Comparison of ENCODE assay signal across 1 cellular context in genomic region chr1:151189638-151190445, GRCh38.
TF ChIP-seq lines count a peak whose summit lies in the region.

Gene VPS72 (minus strand): TSS chr1:151190197. CDS start chr1:151190121, 76 bp downstream.

TF ChIP-seq in HEK293, 187 proteins besides CTCF, POLR2A, EP300 and RAD21 (continued from another document and continues in another):
- TF ChIP-seq ZSCAN18 (tag by site-specific recombination; IDR thresholded peaks at IDR 0.05), result no peak
- 0 out of 2 replicates have a peak, but pooled peaks have one; percentile 48 for TF ChIP-seq ZFP69B (tag by site-specific recombination; IDR thresholded peaks at IDR 0.05)
- TF ChIP-seq ZNF645 (tag by site-specific recombination; IDR thresholded peaks at IDR 0.05), result no peak
- TF ChIP-seq HOXA7 (CRISPR knock-in tag; IDR thresholded peaks at IDR 0.05; ENCODE audit: borderline replicate concordance), result no peak
- peak; percentile 49 for TF ChIP-seq WT1 (tag by site-specific recombination; IDR thresholded peaks at IDR 0.05)
- no peak for TF ChIP-seq MZF1 (tag by site-specific recombination; IDR thresholded peaks at IDR 0.05; ENCODE audit: borderline replicate concordance)
- no peak for TF ChIP-seq TSHZ1 (tag by site-specific recombination; IDR thresholded peaks at IDR 0.05; ENCODE audit: borderline replicate concordance)
- TF ChIP-seq ZNF626 (tag by site-specific recombination; IDR thresholded peaks at IDR 0.05), result no peak
- no peak for TF ChIP-seq ZNF202 (tag by site-specific recombination; IDR thresholded peaks at IDR 0.05; ENCODE audit: borderline replicate concordance)
- no peak for TF ChIP-seq ZNF37A (tag by site-specific recombination; IDR thresholded peaks at IDR 0.05)
- peak; percentile 84 for TF ChIP-seq SP3 (tag by site-specific recombination; IDR thresholded peaks at IDR 0.05)
- TF ChIP-seq OSR2 (tag by site-specific recombination; IDR thresholded peaks at IDR 0.05), result no peak
- TF ChIP-seq ZNF76 (tag by site-specific recombination; IDR thresholded peaks at IDR 0.05; ENCODE audit: borderline replicate concordance, low read depth), result peak; percentile 89
- TF ChIP-seq ZNF184 (tag by site-specific recombination; IDR thresholded peaks at IDR 0.05), result 0 out of 2 replicates have a peak, but pooled peaks have one; percentile 59
- TF ChIP-seq ZBTB26 (tag by site-specific recombination; optimal IDR thresholded peaks at IDR 0.05), result peak; percentile 41
- TF ChIP-seq ZNF830 (tag by site-specific recombination; IDR thresholded peaks at IDR 0.05; ENCODE audit: low read depth), result no peak
- TF ChIP-seq ZNF701 (tag by site-specific recombination; IDR thresholded peaks at IDR 0.05), result no peak
- no peak for TF ChIP-seq ZNF548 (tag by site-specific recombination; IDR thresholded peaks at IDR 0.05)
- TF ChIP-seq ZBTB49 (tag by site-specific recombination; IDR thresholded peaks at IDR 0.05; ENCODE audit: low read depth), result no peak
- TF ChIP-seq ZNF366 (tag by site-specific recombination; conservative IDR thresholded peaks at IDR 0.05), result peak; percentile 90
- TF ChIP-seq ZNF221 (tag by site-specific recombination; IDR thresholded peaks at IDR 0.05; ENCODE audit: borderline replicate concordance), result no peak
- no peak for TF ChIP-seq ZNF677 (tag by site-specific recombination; IDR thresholded peaks at IDR 0.05)
- TF ChIP-seq ZNF362 (tag by site-specific recombination; IDR thresholded peaks at IDR 0.05), result no peak
- no peak for TF ChIP-seq ZNF138 (tag by site-specific recombination; IDR thresholded peaks at IDR 0.05; ENCODE audit: borderline replicate concordance)
- peak; percentile 40; the same call in 1 of the 2 replicates for TF ChIP-seq ZNF341 (tag by site-specific recombination; IDR thresholded peaks at IDR 0.05; ENCODE audit: low read depth)
- TF ChIP-seq ZNF26 (tag by site-specific recombination; IDR thresholded peaks at IDR 0.05), result no peak
- peak; percentile 65 for TF ChIP-seq KLF1 (tag by site-specific recombination; IDR thresholded peaks at IDR 0.05)
- 0 out of 2 replicates have a peak, but pooled peaks have one; percentile 43 for TF ChIP-seq ZNF513 (tag by site-specific recombination; IDR thresholded peaks at IDR 0.05)
- no peak for TF ChIP-seq ZNF354C (tag by site-specific recombination; IDR thresholded peaks at IDR 0.05; ENCODE audit: borderline replicate concordance, low read depth)
- no peak for TF ChIP-seq ZNF777 (tag by site-specific recombination; IDR thresholded peaks at IDR 0.05; ENCODE audit: borderline replicate concordance)
- TF ChIP-seq ZNF473 (tag by site-specific recombination; IDR thresholded peaks at IDR 0.05), result no peak
- 0 out of 2 replicates have a peak, but pooled peaks have one; percentile 40 for TF ChIP-seq YY1 (tag by site-specific recombination; IDR thresholded peaks at IDR 0.05)
- TF ChIP-seq GLIS1 (tag by site-specific recombination; IDR thresholded peaks at IDR 0.05), result peak; percentile 92
- TF ChIP-seq ZNF623 (tag by site-specific recombination; IDR thresholded peaks at IDR 0.05), result no peak
- no peak for TF ChIP-seq ZNF302 (tag by site-specific recombination; IDR thresholded peaks at IDR 0.05; ENCODE audit: low read depth)
- peak; percentile 59; the same call in 1 of the 2 replicates for TF ChIP-seq ZNF600 (tag by site-specific recombination; IDR thresholded peaks at IDR 0.05)
- no peak for TF ChIP-seq ZNF266 (tag by site-specific recombination; IDR thresholded peaks at IDR 0.05; ENCODE audit: low read depth)
- TF ChIP-seq ZFP41 (tag by site-specific recombination; IDR thresholded peaks at IDR 0.05; ENCODE audit: borderline replicate concordance), result no peak
- peak; percentile 65; the same call in 1 of the 2 replicates for TF ChIP-seq TRIM28 (IDR thresholded peaks at IDR 0.05; ENCODE audit: borderline replicate concordance, low read length)
- no peak for TF ChIP-seq ZNF664 (tag by site-specific recombination; IDR thresholded peaks at IDR 0.05)
- TF ChIP-seq ZNF146 (tag by site-specific recombination; IDR thresholded peaks at IDR 0.05), result no peak
- TF ChIP-seq ZNF248 (tag by site-specific recombination; IDR thresholded peaks at IDR 0.05), result no peak
- TF ChIP-seq ZNF335 (tag by site-specific recombination; conservative IDR thresholded peaks at IDR 0.05), result peak; percentile 74
- 0 out of 2 replicates have a peak, but pooled peaks have one; percentile 55 for TF ChIP-seq ZBTB7A (tag by site-specific recombination; IDR thresholded peaks at IDR 0.05; ENCODE audit: low read depth)
- TF ChIP-seq ZBTB48 (tag by site-specific recombination; IDR thresholded peaks at IDR 0.05), result no peak
- no peak for TF ChIP-seq ZNF23 (tag by site-specific recombination; IDR thresholded peaks at IDR 0.05; ENCODE audit: borderline replicate concordance)
- TF ChIP-seq ZSCAN30 (tag by site-specific recombination; IDR thresholded peaks at IDR 0.05), result peak; percentile 52; the same call in 1 of the 2 replicates
- TF ChIP-seq FEZF1 (tag by site-specific recombination; IDR thresholded peaks at IDR 0.05), result no peak
- TF ChIP-seq ZNF791 (tag by site-specific recombination; IDR thresholded peaks at IDR 0.05), result no peak
- TF ChIP-seq GLI4 (tag by site-specific recombination; IDR thresholded peaks at IDR 0.05), result no peak
- TF ChIP-seq ZNF311 (tag by site-specific recombination; IDR thresholded peaks at IDR 0.05; ENCODE audit: borderline replicate concordance), result no peak
- 0 out of 2 replicates have a peak, but pooled peaks have one; percentile 54 for TF ChIP-seq REPIN1 (tag by site-specific recombination; IDR thresholded peaks at IDR 0.05; ENCODE audit: low read depth)
- TF ChIP-seq PRDM1 (tag by site-specific recombination; IDR thresholded peaks at IDR 0.05), result no peak
- TF ChIP-seq SALL2 (tag by site-specific recombination; IDR thresholded peaks at IDR 0.05; ENCODE audit: borderline replicate concordance), result no peak
- TF ChIP-seq ZNF580 (tag by site-specific recombination; IDR thresholded peaks at IDR 0.05), result peak; percentile 79
- peak; percentile 100 for TF ChIP-seq ZBTB17 (tag by site-specific recombination; IDR thresholded peaks at IDR 0.05)
